Comparison of ENCODE assay signal across 8 cellular contexts in the genomic region with DNA sequence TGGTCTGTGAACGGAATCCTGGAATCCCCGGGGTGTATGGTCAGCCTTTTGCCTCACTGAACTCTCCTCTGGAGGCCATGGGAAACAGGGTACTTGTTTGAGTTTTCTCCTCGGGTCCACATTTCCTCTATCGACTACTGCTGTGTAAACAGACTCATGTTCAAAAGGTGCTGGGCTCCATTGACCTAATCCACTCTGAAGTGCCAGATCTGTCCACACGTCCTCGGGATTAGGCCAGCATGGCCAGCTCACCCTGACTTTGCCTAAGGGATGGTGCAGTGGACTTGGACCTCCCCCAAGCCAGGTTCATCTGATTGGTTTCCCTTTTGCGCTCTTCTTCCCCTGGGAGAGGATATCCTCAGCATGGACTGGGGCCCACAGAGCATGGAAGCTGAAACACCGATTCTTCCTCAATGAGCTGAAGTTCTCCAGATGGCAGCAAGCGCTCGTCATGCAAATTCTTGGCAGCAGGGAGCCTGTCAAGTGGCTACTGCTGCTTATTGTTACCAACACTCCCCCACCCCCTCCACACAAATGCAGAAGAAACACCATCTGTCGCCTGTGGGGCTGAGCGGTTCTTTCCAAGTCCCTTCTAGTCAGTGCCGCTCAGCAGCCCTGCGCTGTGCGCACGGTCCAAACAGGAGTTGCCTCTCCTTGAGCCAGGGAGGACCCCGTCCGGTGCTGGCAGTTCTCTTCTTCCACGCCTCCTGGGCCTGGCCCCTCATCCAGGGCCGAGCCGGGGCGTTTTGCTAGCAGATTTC.
DNase-seq lines count a peak whose midpoint lies in the region; ATAC-seq, FAIRE-seq and TF ChIP-seq lines count a peak whose summit lies in the region.

No MANE protein-coding gene starts in this region.

- H3K36me3 ChIP-seq in endothelial cell of umbilical vein (ENCODE audit: control insufficient read depth in 2 of 2, extremely low read depth in 1 of 2, insufficient read depth in 2 of 2, low read length in 2 of 2) (no peaks in the 10 kb centered on the region), mesendoderm (ENCODE audit: control insufficient read depth, insufficient read depth, low read length) (no peaks in the 10 kb centered on the region), transverse colon (no peaks in the 10 kb centered on the region)

- H2AK5ac ChIP-seq in mesendoderm (ENCODE audit: low read length) = no peak overlapping the region

- POLR2A ChIA-PET in endothelial cell of umbilical vein (lab: Charles Lee) = no interaction called here

- H3K4me2 ChIP-seq in endothelial cell of umbilical vein (ENCODE audit: insufficient read depth, low read length) (no peak overlapping the region), mesendoderm (ENCODE audit: low read length) (peak overlapping the region; percentile 25)

- no peak for FAIRE-seq in endothelial cell of umbilical vein (lab: Jason Lieb, UNC)

- no peak overlapping the region for H3K4me3 ChIP-seq in endothelial cell of umbilical vein (replicated peaks in 1 of 3; ENCODE audit: insufficient read depth in 1 of 3, low read depth in 1 of 3, low read length in 3 of 3)
- H3K4me3 ChIP-seq in mesendoderm (ENCODE audit: low read length) = no peak overlapping the region
- peak overlapping the region in 2 of 4 donors; percentile 9 to 34 for H3K4me3 ChIP-seq in transverse colon

- H3K79me2 ChIP-seq in endothelial cell of umbilical vein (ENCODE audit: control insufficient read depth, insufficient read depth, low read length) (no peaks in the 10 kb centered on the region), mesendoderm (ENCODE audit: control insufficient read depth, insufficient read depth, low read length) (no peaks in the 10 kb centered on the region)

- TF ChIP-seq CTCF in endothelial cell of umbilical vein (IDR thresholded peaks at IDR 0.05; ENCODE audit: extremely low read depth in 1 of 2, insufficient read depth in 1 of 2, low read depth in 1 of 2, low read length in 2 of 2) (no peak), transverse colon (IDR thresholded peaks at IDR 0.05) (peak in 2 of 5 experiments; percentile 17 to 38)

- H3K4me1 ChIP-seq in endothelial cell of umbilical vein (ENCODE audit: control insufficient read depth, extremely low read depth, insufficient read depth, low read length) (peaks cover 21% of the 10 kb centered on the region), mesendoderm (ENCODE audit: control insufficient read depth, low read depth, low read length) (peaks cover 6% of the 10 kb centered on the region), transverse colon (peaks cover 0 to 10% (median 0%) of the 10 kb centered on the region in 4 donors)

- H2BK120ac ChIP-seq in mesendoderm (ENCODE audit: low read depth, low read length) = no peak overlapping the region

- no peak overlapping the region for H4K8ac ChIP-seq in mesendoderm (ENCODE audit: low read depth, low read length)

- peak overlapping the region; percentile 90 for H2AFZ ChIP-seq in endothelial cell of umbilical vein (ENCODE audit: low read depth, low read length)

- H3K27me3 ChIP-seq in endothelial cell of umbilical vein (ENCODE audit: control insufficient read depth in 2 of 2, insufficient read depth in 2 of 2, low read length in 2 of 2) (no peaks in the 10 kb centered on the region), mesendoderm (ENCODE audit: insufficient read depth, low read length, poor library complexity) (no peaks in the 10 kb centered on the region), transverse colon (no peaks in the 10 kb centered on the region)

- in situ Hi-C loops in transverse colon (cut with MboI; ENCODE audit: low pct_ligation_motif_present in 1 of 4, low pct_unique_long_range_greater_than_20kb in 1 of 4, low sequenced_read_pairs in 3 of 4) = no loop called here

- no peak overlapping the region for H3K18ac ChIP-seq in mesendoderm (ENCODE audit: low read length)

- peak overlapping the region; percentile 51 for H3K56ac ChIP-seq in mesendoderm (ENCODE audit: low read length)

- no peak overlapping the region for H3K9ac ChIP-seq in endothelial cell of umbilical vein (replicated peaks; ENCODE audit: extremely low read depth, insufficient read depth, low read length)
- H3K9ac ChIP-seq in mesendoderm (ENCODE audit: low read length) = peak overlapping the region; percentile 13

- H3K27ac ChIP-seq in endothelial cell of umbilical vein (ENCODE audit: insufficient read depth, low read depth, low read length) (no peak overlapping the region), mesendoderm (ENCODE audit: low read depth, low read length) (no peak overlapping the region), transverse colon (peak overlapping the region; percentile 56 to 80 (median 78))

- peak; percentile 78 for ATAC-seq in GM18505 (IDR thresholded peaks at IDR 0.05; ENCODE audit: unreplicated experiment)
- peak; percentile 84 for ATAC-seq in HG03342 (IDR thresholded peaks at IDR 0.05; ENCODE audit: unreplicated experiment)
- ATAC-seq in HG02884 (IDR thresholded peaks at IDR 0.05; ENCODE audit: unreplicated experiment) = no peak

- intact Hi-C loops in endothelial cell of umbilical vein (cut with micrococcal nuclease) = loop anchor here (5.0 kb wide), 2 partner anchors 68 to 782 kb away; no protein-coding TSS in a partner anchor
- intact Hi-C loops in transverse colon (cut with DNase I; ENCODE audit: low total_unique reads) = loop anchor here (5.0 to 10.0 kb wide), 2 partner anchors 150 to 293 kb away; a partner anchor contains a TSS

- H3K4ac ChIP-seq in mesendoderm (ENCODE audit: low read depth, low read length) = no peak overlapping the region

- WGBS in mesendoderm (ENCODE audit: extremely low coverage, insufficient coverage, low lambda C conversion rate) = no CpG with 5 or more reads among the region's 22 CpGs
- 55 to 62% methylated on average over 10 to 22 of the region's 22 CpGs for WGBS in transverse colon (ENCODE audit: low coverage in 1 of 2), 2 donors

- H3K79me1 ChIP-seq in mesendoderm (ENCODE audit: low read length) = no peaks in the 10 kb centered on the region

- H4K20me1 ChIP-seq in endothelial cell of umbilical vein (replicated peaks; ENCODE audit: control insufficient read depth, extremely low read depth, insufficient read depth, low read length) = no peaks in the 10 kb centered on the region

- H2BK15ac ChIP-seq in mesendoderm (replicated peaks; ENCODE audit: low read depth) = no peak overlapping the region

- DNase-seq in NCI-H82 (lab: John Stamatoyannopoulos, UW) (peak; percentile 100), endothelial cell of umbilical vein (ENCODE audit: low read depth, low spot score) (peak; percentile 56), mesendoderm (peak; percentile 97), transverse colon (peak; percentile 65), GF-D8 (lab: John Stamatoyannopoulos, UW) (no peak)

- TF ChIP-seq POLR2A in GM18505 (IDR thresholded peaks at IDR 0.05; ENCODE audit: borderline replicate concordance, extremely low read depth, insufficient read depth, insufficient read length) (no peak), endothelial cell of umbilical vein (IDR thresholded peaks at IDR 0.05; ENCODE audit: low read depth, low read length) (no peak), transverse colon (IDR thresholded peaks at IDR 0.05) (no peak)

- H2BK5ac ChIP-seq in mesendoderm (ENCODE audit: low read length) = no peak overlapping the region

- TF ChIP-seq EP300 in transverse colon (IDR thresholded peaks at IDR 0.05; ENCODE audit: low read depth) = peak; percentile 86

- no TSS peak for BruUV-seq in endothelial cell of umbilical vein (replicated peaks; lab: Mats Ljungman, UMichigan)

- no peak overlapping the region for H3K23ac ChIP-seq in mesendoderm (ENCODE audit: low read length)

- dilution Hi-C loops in endothelial cell of umbilical vein (cut with MboI; ENCODE audit: extremely low pct_ligation_motif_present, low sequenced_read_pairs) = no loop called here

- CTCF ChIA-PET in endothelial cell of umbilical vein (lab: Charles Lee) = no interaction called here

- no peaks in the 10 kb centered on the region for H3K9me1 ChIP-seq in endothelial cell of umbilical vein (replicated peaks; ENCODE audit: control insufficient read depth, extremely low read depth, insufficient read depth, low read length)

- H3K9me3 ChIP-seq in endothelial cell of umbilical vein (replicated peaks; ENCODE audit: control insufficient read depth, insufficient read depth, low read length) = no peaks in the 10 kb centered on the region
- no peaks in the 10 kb centered on the region for H3K9me3 ChIP-seq in transverse colon

- no peak overlapping the region for H4K5ac ChIP-seq in mesendoderm (ENCODE audit: low read length)

TF ChIP-seq in endothelial cell of umbilical vein, 7 proteins besides CTCF, POLR2A, EP300 and RAD21:
- TF ChIP-seq MYC (IDR thresholded peaks at IDR 0.05; ENCODE audit: low read depth, low read length) = no peak
- TF ChIP-seq, protein P1, sequence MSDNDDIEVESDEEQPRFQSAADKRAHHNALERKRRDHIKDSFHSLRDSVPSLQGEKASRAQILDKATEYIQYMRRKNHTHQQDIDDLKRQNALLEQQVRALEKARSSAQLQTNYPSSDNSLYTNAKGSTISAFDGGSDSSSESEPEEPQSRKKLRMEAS (IDR thresholded peaks at IDR 0.05; ENCODE audit: insufficient read depth, insufficient read length) = no peak
- no peak for TF ChIP-seq EZH2 (IDR thresholded peaks at IDR 0.05; ENCODE audit: borderline replicate concordance, low read depth, low read length, severe bottlenecking)
- no peak for TF ChIP-seq JUN (IDR thresholded peaks at IDR 0.05; ENCODE audit: borderline replicate concordance, insufficient read depth, insufficient read length, low read depth)
- TF ChIP-seq FOS (IDR thresholded peaks at IDR 0.05; ENCODE audit: borderline replicate concordance, insufficient read depth, low read length) = no peak
- TF ChIP-seq GATA2 (IDR thresholded peaks at IDR 0.05; ENCODE audit: insufficient read depth, insufficient read length, low read depth, low read length) = no peak
- TF ChIP-seq POLR2AphosphoS5 (IDR thresholded peaks at IDR 0.05; ENCODE audit: insufficient read depth, low read depth, low read length) = no peak

Comparison
In these comparisons a context has a peak if more than half of its experiments do, and no peak if none do; other contexts are left out.
1. H3K27ac ChIP-seq: peak in transverse colon (4 of 4); none in endothelial cell of umbilical vein (single experiment) and mesendoderm (single experiment).